Comparison of ENCODE assay signal across 1 cellular context in the genomic region with DNA sequence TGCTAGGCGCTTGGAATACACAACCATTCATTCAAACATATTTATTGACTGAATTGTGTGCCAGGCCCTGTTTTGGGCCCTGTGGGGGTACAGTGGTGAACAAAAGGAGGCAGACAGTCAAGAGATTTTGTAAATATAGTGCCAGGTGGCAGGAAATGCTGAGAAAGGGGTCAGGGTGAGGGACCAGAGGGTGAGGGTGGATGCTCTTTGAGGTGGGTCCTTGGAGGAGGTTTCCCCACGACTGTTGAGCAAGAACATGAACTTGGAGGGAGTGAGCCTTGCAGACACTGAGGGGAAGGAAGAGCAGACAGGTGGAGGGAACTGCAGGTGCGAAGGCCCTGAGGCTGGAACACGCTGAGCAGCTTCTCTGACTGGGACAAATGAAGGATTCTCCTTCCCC.
TF ChIP-seq lines count a peak whose summit lies in the region.

No MANE protein-coding gene starts in this region.

TF ChIP-seq in IMR-90, 13 proteins besides CTCF, POLR2A, EP300 and RAD21 (continued from another document):
- TF ChIP-seq SMC3 (IDR thresholded peaks at IDR 0.05; ENCODE audit: low read depth, low read length) (no peak), RCOR1 (IDR thresholded peaks at IDR 0.05; ENCODE audit: insufficient replicate concordance, low read length) (no peak), MAZ (IDR thresholded peaks at IDR 0.05; ENCODE audit: borderline replicate concordance, low read depth, low read length) (no peak), BHLHE40 (IDR thresholded peaks at IDR 0.05; ENCODE audit: low read depth, low read length) (no peak), CHD1 (IDR thresholded peaks at IDR 0.05; ENCODE audit: low read depth, low read length) (no peak), NFE2L2 (IDR thresholded peaks at IDR 0.05; ENCODE audit: low read depth, low read length) (no peak), RFX5 (IDR thresholded peaks at IDR 0.05; ENCODE audit: low read depth, low read length) (no peak)
- TF ChIP-seq, protein P1, sequence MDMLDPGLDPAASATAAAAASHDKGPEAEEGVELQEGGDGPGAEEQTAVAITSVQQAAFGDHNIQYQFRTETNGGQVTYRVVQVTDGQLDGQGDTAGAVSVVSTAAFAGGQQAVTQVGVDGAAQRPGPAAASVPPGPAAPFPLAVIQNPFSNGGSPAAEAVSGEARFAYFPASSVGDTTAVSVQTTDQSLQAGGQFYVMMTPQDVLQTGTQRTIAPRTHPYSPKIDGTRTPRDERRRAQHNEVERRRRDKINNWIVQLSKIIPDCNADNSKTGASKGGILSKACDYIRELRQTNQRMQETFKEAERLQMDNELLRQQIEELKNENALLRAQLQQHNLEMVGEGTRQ (IDR thresholded peaks at IDR 0.05; ENCODE audit: low read depth, low read length) = no peak
